8 cellular contexts compared by ENCODE assay signal in genomic region chrX:131830400-131831184, GRCh38.
A peak's percentile ranks its signal among the peaks of the same experiment; 100 is the strongest.
DNase-seq lines count a peak whose midpoint lies in the region; ATAC-seq and TF ChIP-seq lines count a peak whose summit lies in the region.

No MANE protein-coding gene starts in this region.

- ATAC-seq in GM21381 (IDR thresholded peaks at IDR 0.05; ENCODE audit: unreplicated experiment): peak; percentile 75
- no peak; the same call in 1 of the 2 replicates for ATAC-seq in PC-3

- CTCF ChIA-PET in PC-3 (lab: Charles Lee): no interaction called here

- H3K27me3 ChIP-seq in HUES64 (ENCODE audit: insufficient read depth, low read length) (no peaks in the 10 kb centered on the region), PC-3 (ENCODE audit: low read length) (no peaks in the 10 kb centered on the region), hepatocyte (no peaks in the 10 kb centered on the region)

- H3K36me3 ChIP-seq in HUES64 (ENCODE audit: insufficient read depth, low read length) (peaks cover 19% of the 10 kb centered on the region), PC-3 (ENCODE audit: low read depth, low read length) (no peaks in the 10 kb centered on the region), hepatocyte (replicated peaks; ENCODE audit: insufficient read depth, low read depth) (no peaks in the 10 kb centered on the region)

- peak overlapping the region; percentile 96 for H3K27ac ChIP-seq in HUES64 (ENCODE audit: low read depth, low read length)
- H3K27ac ChIP-seq in PC-3 (ENCODE audit: low read length): peak overlapping the region; percentile 39
- H3K27ac ChIP-seq in hepatocyte: peak overlapping the region; percentile 88

- H3K9ac ChIP-seq in HUES64 (ENCODE audit: low read depth, low read length) (peak overlapping the region; percentile 99), PC-3 (ENCODE audit: low read length) (peak overlapping the region; percentile 68)

- peak; percentile 76 for DNase-seq in D341Med (ENCODE audit: low spot score)
- DNase-seq in PC-3: peak; percentile 71
- DNase-seq in anterior cingulate cortex (lab: John Stamatoyannopoulos, UW): peak in 54 of 58 donors; percentile 1 to 93 (median 53)
- DNase-seq in hepatocyte (ENCODE audit: low spot score): peak; percentile 71
- peak; percentile 91 for DNase-seq in retina
- DNase-seq in cerebellum (ENCODE audit: low spot score): no peak

- no peaks in the 10 kb centered on the region for H3F3A ChIP-seq in PC-3 (ENCODE audit: low read length, unreplicated experiment)

- H3K79me2 ChIP-seq in PC-3 (ENCODE audit: low read length): peaks cover 37% of the 10 kb centered on the region
- peaks cover 6% of the 10 kb centered on the region for H3K79me2 ChIP-seq in hepatocyte

- WGBS in HUES64: 0% methylated on average over 15 of the region's 15 CpGs
- 47% methylated on average over 15 of the region's 15 CpGs for WGBS in hepatocyte (ENCODE audit: low lambda C conversion rate, missing lambda C conversion rate)

- peak overlapping the region; percentile 37; the same call in 1 of the 2 replicates for H2AFZ ChIP-seq in PC-3 (ENCODE audit: low read length)
- H2AFZ ChIP-seq in hepatocyte: peak overlapping the region; percentile 56

- H3K9me2 ChIP-seq in PC-3 (replicated peaks; ENCODE audit: low read length) (no peaks in the 10 kb centered on the region), hepatocyte (replicated peaks; ENCODE audit: insufficient read depth) (no peaks in the 10 kb centered on the region)

- H3K4me2 ChIP-seq in PC-3 (ENCODE audit: low read length) (peak overlapping the region; percentile 39), hepatocyte (peak overlapping the region; percentile 60)

- no TSS peak for BruUV-seq in PC-3 (replicated peaks; lab: Mats Ljungman, UMichigan)

- H3K4me1 ChIP-seq in HUES64 (ENCODE audit: insufficient read depth, low read length): peaks cover 21% of the 10 kb centered on the region
- no peaks in the 10 kb centered on the region for H3K4me1 ChIP-seq in PC-3 (ENCODE audit: insufficient read depth, low read length)
- H3K4me1 ChIP-seq in hepatocyte (ENCODE audit: insufficient read depth): no peaks in the 10 kb centered on the region

- no peaks in the 10 kb centered on the region for H4K20me1 ChIP-seq in PC-3 (ENCODE audit: low read length)
- no peaks in the 10 kb centered on the region for H4K20me1 ChIP-seq in hepatocyte (ENCODE audit: insufficient read depth, poor library complexity, severe bottlenecking)

- H3K9me3 ChIP-seq in HUES64 (ENCODE audit: insufficient read depth, low read depth, low read length) (no peaks in the 10 kb centered on the region), PC-3 (ENCODE audit: low read length) (no peaks in the 10 kb centered on the region), hepatocyte (ENCODE audit: low read depth) (no peaks in the 10 kb centered on the region)

- intact Hi-C loops in PC-3 (cut with micrococcal nuclease): no loop called here

- TF ChIP-seq CTCF in PC-3 (conservative IDR thresholded peaks at IDR 0.05; ENCODE audit: low read depth, low read length) (peak; percentile 48), hepatocyte (IDR thresholded peaks at IDR 0.05; ENCODE audit: poor library complexity) (peak; percentile 43)

- H3K4me3 ChIP-seq in HUES64 (ENCODE audit: low read length) (peak overlapping the region; percentile 98), PC-3 (ENCODE audit: low read length) (peak overlapping the region; percentile 44), hepatocyte (no peak overlapping the region)

- POLR2A ChIA-PET in PC-3 (lab: Charles Lee; ENCODE audit: unreplicated experiment): no interaction called here

Comparison
In these comparisons a context has a peak if more than half of its experiments do, and no peak if none do; other contexts are left out.
1. H3K27ac ChIP-seq: peak in every context shown above with its lines; median percentile 96 in HUES64; 88 in hepatocyte; 39 in PC-3.